Comparison of ENCODE assay signal across 23 cellular contexts in genomic region chr1:58745666-58746065, GRCh38. TPM values are rescaled to one million over a fixed set of nuclear protein-coding genes. Genes with fewer than 3 reads are reported as not detected.
DNase-seq lines count a peak whose midpoint lies in the region; ATAC-seq, FAIRE-seq and TF ChIP-seq lines count a peak whose summit lies in the region.
"Had no signal": no experiment of that assay in that cellular context is flagged by ENCODE, and none has a peak within 500 bp of the region (broad histone marks: within the 10 kb centered on the region; RNA-seq: fewer than 3 reads in every experiment).

No MANE protein-coding gene starts in this region.

- intact Hi-C loops in IMR-90 (cut with micrococcal nuclease) = loop anchor here (5.0 kb wide), 1 partner anchor 1202 kb away; no protein-coding TSS in a partner anchor
- intact Hi-C loops in left colon (cut with DNase I, micrococcal nuclease) = no loop called here

- no peaks in the 10 kb centered on the region for H4K20me1 ChIP-seq in IMR-90 (ENCODE audit: insufficient read depth, low read length)
- H4K20me1 ChIP-seq in H1 (replicated peaks in 1 of 2; ENCODE audit: control insufficient read depth in 1 of 2, insufficient read depth in 2 of 2, low read length in 2 of 2) = no peaks in the 10 kb centered on the region

- peak overlapping the region; percentile 61 for H2AK9ac ChIP-seq in IMR-90 (replicated peaks; ENCODE audit: low read depth, low read length, poor library complexity)

- dilution Hi-C loops in IMR-90 (cut with HindIII; ENCODE audit: low sequenced_read_pairs, unreplicated experiment) = loop anchor here (25.0 kb wide), 1 partner anchor 1017 kb away; no protein-coding TSS in a partner anchor

- no peak overlapping the region for H3K4me3 Mint-ChIP-seq in CD8-positive, alpha-beta memory T cell
- H3K4me3 Mint-ChIP-seq: CD8-positive, alpha-beta T cell had no signal

- H3K27me3 Mint-ChIP-seq in CD8-positive, alpha-beta memory T cell = peaks cover 2 to 10% of the 10 kb centered on the region in 2 donors

- H3K27me3 ChIP-seq in IMR-90 (ENCODE audit: control insufficient read depth, insufficient read depth, low read length) (no peaks in the 10 kb centered on the region), H1 (replicated peaks in 1 of 4; ENCODE audit: control insufficient read depth in 3 of 4, extremely low read depth in 1 of 4, insufficient read depth in 3 of 4, low read length in 3 of 4) (no peaks in the 10 kb centered on the region)
- H3K27me3 ChIP-seq in CD8-positive, alpha-beta memory T cell (ENCODE audit: insufficient read depth, low read length, poor library complexity, severe bottlenecking) = no peaks in the 10 kb centered on the region

- H2BK15ac ChIP-seq in IMR-90 (ENCODE audit: low read depth, low read length) = peak overlapping the region; percentile 92
- no peak overlapping the region for H2BK15ac ChIP-seq in H1 (ENCODE audit: low read length)

- H3K9me3 ChIP-seq in IMR-90 (ENCODE audit: control insufficient read depth, insufficient read depth, low read length) (no peaks in the 10 kb centered on the region), H1 (ENCODE audit: insufficient read depth in 2 of 2, low read depth in 1 of 2, low read length in 1 of 2) (no peaks in the 10 kb centered on the region)
- no peaks in the 10 kb centered on the region for H3K9me3 ChIP-seq in CD8-positive, alpha-beta memory T cell (ENCODE audit: low read length)

- H3K4me3 ChIP-seq in IMR-90 (ENCODE audit: insufficient read depth, low read depth, low read length) (no peak overlapping the region), H1 (ENCODE audit: extremely low read depth in 1 of 4, insufficient read depth in 2 of 4, low read depth in 3 of 4, low read length in 4 of 4) (no peak overlapping the region)
- H3K4me3 ChIP-seq in CD8-positive, alpha-beta memory T cell (ENCODE audit: low read length) = no peak overlapping the region
- H3K4me3 ChIP-seq: GM23248 had no signal

- 86% methylated on average over 2 of the region's 5 CpGs; no CpG with 5 or more reads in 1 of the 2 experiments for WGBS in IMR-90 (ENCODE audit: extremely low coverage in 2 of 2, insufficient read length in 1 of 2), 2 experiments
- 92% methylated on average over 5 of the region's 5 CpGs; no CpG with 5 or more reads in 1 of the 2 experiments for WGBS in H1 (ENCODE audit: extremely low coverage in 1 of 2, insufficient coverage in 1 of 2, insufficient read length in 1 of 2, insufficient replicate concordance in 2 of 2, low coverage in 1 of 2, low lambda C conversion rate in 2 of 2, missing lambda C conversion rate in 1 of 2), 2 experiments

- peak overlapping the region in 1 of 8 donors; percentile 33 for H3K27ac Mint-ChIP-seq in CD8-positive, alpha-beta memory T cell
- H3K27ac Mint-ChIP-seq: CD8-positive, alpha-beta T cell had no signal

- peak overlapping the region; percentile 48; the same call in 1 of the 2 replicates for H3K27ac ChIP-seq in IMR-90 (ENCODE audit: insufficient read depth, low read length)
- no peak overlapping the region for H3K27ac ChIP-seq in H1 (ENCODE audit: low read depth, low read length)
- H3K27ac ChIP-seq in CD8-positive, alpha-beta memory T cell (ENCODE audit: low read depth, low read length) = no peak overlapping the region
- H3K27ac ChIP-seq: GM23248, HL-60, RWPE1 had no signal

- TF ChIP-seq CTCF in IMR-90 (conservative IDR thresholded peaks at IDR 0.05; ENCODE audit: low read depth, low read length) = no peak
- TF ChIP-seq CTCF in H1 (IDR thresholded peaks at IDR 0.05; ENCODE audit: control extremely low read depth in 1 of 3, insufficient read depth in 1 of 3, low read depth in 1 of 3, low read length in 3 of 3) = no peak

- H3K36me3 Mint-ChIP-seq in CD8-positive, alpha-beta memory T cell = no peaks in the 10 kb centered on the region
- H3K36me3 Mint-ChIP-seq: CD8-positive, alpha-beta T cell had no signal

- CTCF ChIA-PET in IMR-90 (lab: Yijun Ruan, JAX) (interaction anchor here (0.6 kb wide), 1 partner anchor 1055 kb away, joined by 3 read pairs; no protein-coding TSS in a partner anchor), H1 (lab: Charles Lee; ENCODE audit: partially characterized antibody) (interaction anchor here (1.0 to 1.3 kb wide), 2 partner anchors 9 to 1013 kb away, joined by 3 to 6 read pairs; no protein-coding TSS in a partner anchor)
- CTCF ChIA-PET in CD8-positive, alpha-beta memory T cell (lab: Charles Lee) = no interaction called here

- H3K36me3 ChIP-seq in IMR-90 (ENCODE audit: control insufficient read depth, insufficient read depth, low read length) = no peaks in the 10 kb centered on the region
- H3K36me3 ChIP-seq in H1 (ENCODE audit: control insufficient read depth in 2 of 4, insufficient read depth in 4 of 4, low read length in 3 of 4) = no peaks in the 10 kb centered on the region
- H3K36me3 ChIP-seq in CD8-positive, alpha-beta memory T cell (ENCODE audit: insufficient read depth, low read length) = no peaks in the 10 kb centered on the region

- POLR2A ChIA-PET in IMR-90 (lab: Charles Lee; ENCODE audit: unreplicated experiment) (interaction anchor here (1.6 kb wide), 1 partner anchor 10 kb away, joined by 6 read pairs; no protein-coding TSS in a partner anchor), H1 (lab: Charles Lee; ENCODE audit: partially characterized antibody) (no interaction called here)
- POLR2A ChIA-PET in CD8-positive, alpha-beta memory T cell (lab: Charles Lee) = no interaction called here

- TF ChIP-seq POLR2A in IMR-90 (IDR thresholded peaks at IDR 0.05; ENCODE audit: low read depth, low read length) (no peak), H1 (IDR thresholded peaks at IDR 0.05; ENCODE audit: control extremely low read depth in 1 of 2, low read depth in 2 of 2, low read length in 2 of 2) (no peak)

- H3K23ac ChIP-seq in IMR-90 (ENCODE audit: low read depth, low read length) (peak overlapping the region; percentile 72; the same call in 1 of the 2 replicates), H1 (ENCODE audit: insufficient read length) (no peak overlapping the region)

- H2BK120ac ChIP-seq in IMR-90 (ENCODE audit: low read depth, low read length) (peak overlapping the region; percentile 94), H1 (replicated peaks; ENCODE audit: low read depth, low read length) (no peak overlapping the region)

- peak overlapping the region; percentile 85; the same call in 1 of the 2 replicates for H3K18ac ChIP-seq in IMR-90 (ENCODE audit: low read depth, low read length)
- H3K18ac ChIP-seq in H1 (ENCODE audit: extremely low read depth, low read length) = no peak overlapping the region

- FAIRE-seq in H1 (lab: Jason Lieb, UNC) = no peak
- FAIRE-seq: GM12891 had no signal

- ATAC-seq in IMR-90 (ENCODE audit: low read depth) (peak; percentile 59), left colon (peak; percentile 49)
- ATAC-seq: CD8-positive, alpha-beta T cell had no signal

- peak overlapping the region; percentile 93 for H3K4ac ChIP-seq in IMR-90 (ENCODE audit: low read depth, low read length)
- H3K4ac ChIP-seq in H1 (replicated peaks; ENCODE audit: insufficient read length, low read depth, low read length) = no peak overlapping the region

- H3K4me1 Mint-ChIP-seq in CD8-positive, alpha-beta memory T cell = peaks cover 2 to 15% (median 13%) of the 10 kb centered on the region in 3 donors

- peaks cover 14% of the 10 kb centered on the region for H3K9me1 ChIP-seq in IMR-90 (ENCODE audit: insufficient read depth, low read length)

- peaks cover 0 to 3% of the 10 kb centered on the region in 2 experiments; a peak in 1 of 4 replicates for H3K79me1 ChIP-seq in IMR-90 (ENCODE audit: low read depth in 1 of 2, low read length in 2 of 2)
- no peaks in the 10 kb centered on the region for H3K79me1 ChIP-seq in H1 (ENCODE audit: low read depth, low read length)

- H4K5ac ChIP-seq in IMR-90 (ENCODE audit: low read depth, low read length) (peak overlapping the region; percentile 88; the same call in 1 of the 2 replicates), H1 (ENCODE audit: insufficient read length, low read depth, low read length) (no peak overlapping the region)

- peak overlapping the region; percentile 60; the same call in 1 of the 2 replicates for H3K56ac ChIP-seq in IMR-90 (ENCODE audit: extremely low read depth, insufficient read depth, low read length)
- H3K56ac ChIP-seq in H1 (replicated peaks; ENCODE audit: insufficient read length, low read depth, low read length) = no peak overlapping the region

- no peaks in the 10 kb centered on the region for H3K79me2 ChIP-seq in H1 (ENCODE audit: control insufficient read depth in 1 of 2, insufficient read depth in 2 of 2, low read length in 2 of 2)

- TF ChIP-seq RAD21 in IMR-90 (IDR thresholded peaks at IDR 0.05; ENCODE audit: low read length) = no peak
- TF ChIP-seq RAD21 in H1 (IDR thresholded peaks at IDR 0.05 in 1 of 2, conservative IDR thresholded peaks at IDR 0.05 in 1 of 2; ENCODE audit: low read depth in 2 of 2, low read length in 2 of 2) = no peak

- DNase-seq in IMR-90 = no peak
- DNase-seq in NCI-H69 (lab: John Stamatoyannopoulos, UW) = peak; percentile 6
- no peak for DNase-seq in H1 (ENCODE audit: low read depth in 1 of 2, low spot score in 2 of 2)
- DNase-seq in left colon = no peak
- DNase-seq in AG08395 (ENCODE audit: low spot score) = no peak
- DNase-seq in CD8-positive, alpha-beta memory T cell = no peak
- DNase-seq in cerebellar cortex (ENCODE audit: low spot score) = no peak
- DNase-seq: AML-193; C1 segment of cervical spinal cord; Calu3; CD8-positive, alpha-beta T cell; DMS153; HCEC 1CT; NCI-H1417; NCI-H1694 treated with DMSO at 0.1 percent for 48 hours; NCI-H2081 treated with DMSO at 0.1 percent for 48 hours; NCI-H2227 treated with DMSO at 0.1 percent for 48 hours; NCI-H510A; NCI-H748 treated with DMSO at 0.1 percent for 48 hours had no signal

- in situ Hi-C loops in IMR-90 (cut with MboI; ENCODE audit: low sequenced_read_pairs) = loop anchor here (25.0 kb wide), 1 partner anchor 1192 kb away; the partner anchor contains the start of gene CYP2J2

- peak overlapping the region; percentile 95 for H2AK5ac ChIP-seq in IMR-90 (ENCODE audit: low read depth, low read length)
- H2AK5ac ChIP-seq in H1 (ENCODE audit: low read depth, low read length) = no peak overlapping the region

- peak overlapping the region; percentile 57 for H2BK5ac ChIP-seq in IMR-90 (ENCODE audit: low read depth, low read length, poor library complexity, severe bottlenecking)
- H2BK5ac ChIP-seq in H1 (ENCODE audit: low read depth, low read length) = no peak overlapping the region

- peaks cover 7% of the 10 kb centered on the region for H3K4me1 ChIP-seq in IMR-90 (ENCODE audit: control insufficient read depth, insufficient read depth, low read length)
- no peaks in the 10 kb centered on the region for H3K4me1 ChIP-seq in H1 (replicated peaks in 1 of 4; ENCODE audit: control insufficient read depth in 3 of 4, insufficient read depth in 4 of 4, low read length in 3 of 4)
- no peaks in the 10 kb centered on the region for H3K4me1 ChIP-seq in CD8-positive, alpha-beta memory T cell (ENCODE audit: insufficient read depth, low read length)

- H3K23me2 ChIP-seq in H1 (ENCODE audit: low read depth, low read length) = no peaks in the 10 kb centered on the region

- no peaks in the 10 kb centered on the region for H3K9me3 Mint-ChIP-seq in CD8-positive, alpha-beta memory T cell
- H3K9me3 Mint-ChIP-seq: CD8-positive, alpha-beta T cell had no signal

- peak overlapping the region; percentile 89 for H3K14ac ChIP-seq in IMR-90 (replicated peaks; ENCODE audit: low read depth, low read length)
- H3K14ac ChIP-seq in H1 (ENCODE audit: insufficient read length) = no peak overlapping the region

- H2BK12ac ChIP-seq in H1 (ENCODE audit: low read depth, low read length) = no peak overlapping the region

- TF ChIP-seq EP300 in H1 (IDR thresholded peaks at IDR 0.05; ENCODE audit: borderline replicate concordance in 1 of 2, low read depth in 2 of 2, low read length in 2 of 2) = no peak

- no TSS peak for BruUV-seq in IMR-90 (replicated peaks; lab: Mats Ljungman, UMichigan)

- H3K9ac ChIP-seq in IMR-90 (ENCODE audit: low read depth, low read length) (peak overlapping the region; percentile 24; the same call in 1 of the 2 replicates), H1 (replicated peaks in 1 of 4; ENCODE audit: extremely low read depth in 1 of 4, low read depth in 3 of 4, low read length in 3 of 4) (no peak overlapping the region)
- H3K9ac ChIP-seq: GM23248 had no signal

- peak overlapping the region; percentile 92 for H2BK20ac ChIP-seq in IMR-90 (ENCODE audit: low read depth, low read length)
- H2BK20ac ChIP-seq in H1 (ENCODE audit: low read length) = 0 out of 2 replicates have a peak overlapping the region, but pooled peaks have one; percentile 55

- H4K91ac ChIP-seq in IMR-90 (ENCODE audit: insufficient read depth, low read depth, low read length) (peak overlapping the region; percentile 88), H1 (replicated peaks; ENCODE audit: insufficient read length, low read length) (no peak overlapping the region)

- H4K8ac ChIP-seq in IMR-90 (ENCODE audit: low read depth in 2 of 2, low read length in 2 of 2) (peak overlapping the region; percentile 39 to 93; a peak in 3 of 4 replicates), H1 (ENCODE audit: extremely low read depth, insufficient read depth, low read length) (no peak overlapping the region)

- H3K4me2 ChIP-seq in IMR-90 (ENCODE audit: low read depth, low read length) (no peak overlapping the region), H1 (ENCODE audit: insufficient read depth in 1 of 2, low read depth in 2 of 2, low read length in 2 of 2) (no peak overlapping the region)

- H2AFZ ChIP-seq in IMR-90 (replicated peaks; ENCODE audit: low read length, poor library complexity) = peak overlapping the region; percentile 82
- H2AFZ ChIP-seq in H1 (ENCODE audit: low read length) = no peak overlapping the region
- H2AFZ ChIP-seq: GM23248 had no signal

RNA-seq across cellular contexts. Expression of gene JUN, which starts 38.2 kb away (rescaled TPM):
- total RNA-seq in IMR-90 (2012; rRNA removed) (46.6 and 51.1 TPM in 2 replicates), left colon (100 to 1,000 TPM; 184 to 199 TPM)
- polyA plus RNA-seq in IMR-90 (2012; rRNA removed) (86.9 and 89.1 TPM in 2 replicates), H1 (2011; rRNA removed) (4.4 and 6.6 TPM in 2 replicates)
- 80.5 and 108 TPM in 2 replicates for polyA plus RNA-seq in IMR-90 (2012; cell fraction: cytosol; rRNA removed)
- 85.4 and 184 TPM in 2 replicates for polyA plus RNA-seq in IMR-90 (2012; cell fraction: nucleus; rRNA removed; ENCODE audit: low replicate concordance)
- total RNA-seq in H1 (2021; fragmentation: NEBNext Ultra II Directional; extraction: Animal tissue kit (Norgen Biotek cat#: 25700)) = 10.9 and 13.5 TPM in 2 replicates
- polyA plus RNA-seq in H1 (2011; cell fraction: cytosol; rRNA removed) = 7.0 TPM
- 11.3 TPM for polyA plus RNA-seq in H1 (2011; cell fraction: nucleus; rRNA removed)
- polyA plus RNA-seq in H1 (2012, experiment 1 of 2) = 5.0 to 9.8 TPM (median 6.1 TPM) in 4 replicates
- polyA plus RNA-seq in H1 (2012, experiment 2 of 2) = 6.6 TPM
- 4.8 TPM for polyA plus RNA-seq in H1 (2013, experiment 1 of 2)
- polyA plus RNA-seq in H1 (2013, experiment 2 of 2) = 5.4 TPM
- 2.9 and 5.5 TPM in 2 replicates for polyA minus RNA-seq in H1 (2011; rRNA and poly(A)+ RNA removed)
- 7.0 TPM for polyA minus RNA-seq in H1 (2011; cell fraction: cytosol; rRNA and poly(A)+ RNA removed)
- 55.3 TPM for polyA minus RNA-seq in H1 (2011; cell fraction: nucleus; rRNA and poly(A)+ RNA removed)
- 10 to 100 TPM; 25.5 to 27.7 TPM for total RNA-seq in CD8-positive, alpha-beta memory T cell
- polyA plus RNA-seq in CD8-positive, alpha-beta memory T cell = 163 TPM

RNA-seq across cellular contexts. Expression of gene MYSM1, which starts 45.8 kb away (rescaled TPM):
- 9.1 and 17.8 TPM in 2 replicates for total RNA-seq in IMR-90 (2012; rRNA removed)
- polyA plus RNA-seq in IMR-90 (2012; rRNA removed) = 10.7 and 15.7 TPM in 2 replicates
- polyA plus RNA-seq in IMR-90 (2012; cell fraction: cytosol; rRNA removed) = 0.73 and 0.77 TPM in 2 replicates
- 8.4 and 58.0 TPM in 2 replicates for polyA plus RNA-seq in IMR-90 (2012; cell fraction: nucleus; rRNA removed; ENCODE audit: low replicate concordance)
- total RNA-seq in H1 (2021; fragmentation: NEBNext Ultra II Directional; extraction: Animal tissue kit (Norgen Biotek cat#: 25700)) = 71.1 and 88.1 TPM in 2 replicates
- 12.8 and 20.0 TPM in 2 replicates for polyA plus RNA-seq in H1 (2011; rRNA removed)
- polyA plus RNA-seq in H1 (2011; cell fraction: cytosol; rRNA removed) = 23.6 TPM
- 22.7 TPM for polyA plus RNA-seq in H1 (2011; cell fraction: nucleus; rRNA removed)
- polyA plus RNA-seq in H1 (2012, experiment 1 of 2) = 11.7 to 35.8 TPM (median 13.5 TPM) in 4 replicates
- 3.1 TPM for polyA plus RNA-seq in H1 (2012, experiment 2 of 2)
- polyA plus RNA-seq in H1 (2013, experiment 1 of 2) = 44.6 TPM
- polyA plus RNA-seq in H1 (2013, experiment 2 of 2) = 39.0 TPM
- polyA minus RNA-seq in H1 (2011; rRNA and poly(A)+ RNA removed) = 38.6 and 46.2 TPM in 2 replicates
- polyA minus RNA-seq in H1 (2011; cell fraction: cytosol; rRNA and poly(A)+ RNA removed) = 20.3 TPM
- polyA minus RNA-seq in H1 (2011; cell fraction: nucleus; rRNA and poly(A)+ RNA removed) = 106 TPM
- 10 to 100 TPM; 40.3 to 52.5 TPM for total RNA-seq in left colon
- 10 to 100 TPM; 28.6 to 31.5 TPM for total RNA-seq in CD8-positive, alpha-beta memory T cell
- polyA plus RNA-seq in CD8-positive, alpha-beta memory T cell = 8.6 TPM
